ENCODE assay signal across 9 cellular contexts in the genomic region with DNA sequence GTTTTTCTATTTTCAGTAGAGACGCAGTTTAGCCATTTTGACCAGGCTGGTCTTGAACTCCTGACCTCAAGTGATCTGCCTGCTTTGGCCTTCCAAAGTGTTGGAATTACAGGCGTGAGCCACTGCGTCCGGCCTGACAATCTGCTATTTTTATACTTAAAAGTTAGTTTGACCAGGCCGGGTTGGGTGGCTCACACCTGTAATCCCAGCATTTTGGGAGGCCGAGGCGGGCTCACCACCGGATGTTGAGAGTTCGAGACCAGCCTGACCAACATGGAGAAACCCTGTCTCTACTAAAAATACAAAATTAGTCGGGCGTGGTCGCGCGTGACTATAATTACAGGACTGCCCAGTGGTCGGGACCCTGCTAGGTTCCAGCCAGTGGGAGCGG. TPM values are rescaled to one million over a fixed set of nuclear protein-coding genes. Genes with fewer than 3 reads are reported as not detected.
A peak's percentile ranks its signal among the peaks of the same experiment; 100 is the strongest.
DNase-seq lines count a peak whose midpoint lies in the region; ATAC-seq, FAIRE-seq and TF ChIP-seq lines count a peak whose summit lies in the region.
"Not testable (repeated sequence)": the region's sequence is repeated elsewhere in the genome, so short reads cannot be mapped to it uniquely, and the experiment has no call there.
"Had no signal": no experiment of that assay in that cellular context is flagged by ENCODE, and none has a peak within 500 bp of the region (broad histone marks: within the 10 kb centered on the region; RNA-seq: fewer than 3 reads in every experiment).

No MANE protein-coding gene starts in this region.

- H3K4me3 ChIP-seq in AG04449 (ENCODE audit: low read depth, low read length) (peak overlapping the region; percentile 30; the same call in 1 of the 2 replicates), GM12875 (ENCODE audit: low read depth, low read length) (peak overlapping the region; percentile 29), psoas muscle (peak overlapping the region; percentile 58), thoracic aorta (peak overlapping the region; percentile 68)
- not testable (repeated sequence) for H3K4me3 ChIP-seq in H1 (ENCODE audit: extremely low read depth in 1 of 4, insufficient read depth in 2 of 4, low read depth in 3 of 4, low read length in 4 of 4); iPS-20b (ENCODE audit: low read length)

- peak overlapping the region; percentile 40 for H3K4me3 Mint-ChIP-seq in T-helper 1 cell treated with Interleukin-12 subunit alpha and Interleukin-12 subunit beta and Interleukin-4 antibody, amounts not matched to agents 30 μg/mL and 1 μg/mL, for 36 hours
- H3K4me3 Mint-ChIP-seq in activated naive CD8-positive, alpha-beta T cell: peak overlapping the region; percentile 38

- not testable (repeated sequence) for TF ChIP-seq EP300 in H1 (IDR thresholded peaks at IDR 0.05; ENCODE audit: borderline replicate concordance in 1 of 2, low read depth in 2 of 2, low read length in 2 of 2)

- not testable (repeated sequence) for H3K27me3 ChIP-seq in H1 (replicated peaks in 1 of 4; ENCODE audit: control insufficient read depth in 3 of 4, extremely low read depth in 1 of 4, insufficient read depth in 3 of 4, low read length in 3 of 4); iPS-20b (ENCODE audit: insufficient read depth, low read length); psoas muscle (ENCODE audit: insufficient read depth in 3 of 3, low read length in 2 of 3); thoracic aorta (replicated peaks; ENCODE audit: insufficient read depth)

- H3K4me2 ChIP-seq in H1 (ENCODE audit: insufficient read depth in 1 of 2, low read depth in 2 of 2, low read length in 2 of 2): not testable (repeated sequence)

- H4K8ac ChIP-seq in H1 (ENCODE audit: extremely low read depth, insufficient read depth, low read length): peak overlapping the region; percentile 85

- H3K4ac ChIP-seq in H1 (replicated peaks; ENCODE audit: insufficient read length, low read depth, low read length): peak overlapping the region; percentile 53

- not testable (repeated sequence) for H3K27ac ChIP-seq in H1 (ENCODE audit: low read depth, low read length); thoracic aorta
- H3K27ac ChIP-seq in iPS-20b (ENCODE audit: low read length): peak overlapping the region; percentile 86
- H3K27ac ChIP-seq in psoas muscle: peak overlapping the region; percentile 32

- not testable (repeated sequence) for H2BK5ac ChIP-seq in H1 (ENCODE audit: low read depth, low read length)

- FAIRE-seq in H1 (lab: Jason Lieb, UNC): not testable (repeated sequence)

- peak overlapping the region; percentile 59 for H4K5ac ChIP-seq in H1 (ENCODE audit: insufficient read length, low read depth, low read length)

- H3K36me3 ChIP-seq in H1 (ENCODE audit: control insufficient read depth in 2 of 4, insufficient read depth in 4 of 4, low read length in 3 of 4); iPS-20b (ENCODE audit: insufficient read depth, low read depth, low read length); psoas muscle (ENCODE audit: insufficient read depth in 1 of 2, low read depth in 1 of 2); thoracic aorta: not testable (repeated sequence)

- H2BK15ac ChIP-seq in H1 (ENCODE audit: low read length): not testable (repeated sequence)

- H3K14ac ChIP-seq in H1 (ENCODE audit: insufficient read length): not testable (repeated sequence)

- WGBS in H1 (ENCODE audit: extremely low coverage in 1 of 2, insufficient coverage in 1 of 2, insufficient read length in 1 of 2, insufficient replicate concordance in 2 of 2, low coverage in 1 of 2, low lambda C conversion rate in 2 of 2, missing lambda C conversion rate in 1 of 2), 2 experiments: 92% methylated on average over 9 of the region's 16 CpGs; no CpG with 5 or more reads in 1 of the 2 experiments
- WGBS in psoas muscle, 3 donors: 35 to 48% (median 45%) methylated on average over 16 of the region's 16 CpGs

- TF ChIP-seq POLR2A in H1 (IDR thresholded peaks at IDR 0.05; ENCODE audit: control extremely low read depth in 1 of 2, low read depth in 2 of 2, low read length in 2 of 2): not testable (repeated sequence)

- H3K4me1 ChIP-seq in H1 (replicated peaks in 1 of 4; ENCODE audit: control insufficient read depth in 3 of 4, insufficient read depth in 4 of 4, low read length in 3 of 4): peaks cover 3 to 14% (median 9%) of the 10 kb centered on the region in 4 experiments; a peak in 6 of 7 replicates
- not testable (repeated sequence) for H3K4me1 ChIP-seq in iPS-20b (ENCODE audit: insufficient read depth, low read length); psoas muscle; thoracic aorta (ENCODE audit: control insufficient read depth in 1 of 2, low read depth in 2 of 2)

- TF ChIP-seq RAD21 in H1 (IDR thresholded peaks at IDR 0.05 in 1 of 2, conservative IDR thresholded peaks at IDR 0.05 in 1 of 2; ENCODE audit: low read depth in 2 of 2, low read length in 2 of 2): not testable (repeated sequence)

- TF ChIP-seq CTCF in AG04449 (IDR thresholded peaks at IDR 0.05; ENCODE audit: insufficient read depth, low read length, missing control alignments); GM12875 (IDR thresholded peaks at IDR 0.05; ENCODE audit: borderline replicate concordance, insufficient read depth, low read depth, low read length); H1 (IDR thresholded peaks at IDR 0.05; ENCODE audit: control extremely low read depth in 1 of 3, insufficient read depth in 1 of 3, low read depth in 1 of 3, low read length in 3 of 3); psoas muscle (IDR thresholded peaks at IDR 0.05); thoracic aorta (IDR thresholded peaks at IDR 0.05): not testable (repeated sequence)

- H3K9ac ChIP-seq in H1 (replicated peaks in 1 of 4; ENCODE audit: extremely low read depth in 1 of 4, low read depth in 3 of 4, low read length in 3 of 4); iPS-20b (ENCODE audit: low read depth, low read length): not testable (repeated sequence)

- not testable (repeated sequence) for H3K23me2 ChIP-seq in H1 (ENCODE audit: low read depth, low read length)

- not testable (repeated sequence) for H2AFZ ChIP-seq in H1 (ENCODE audit: low read length)

- H3K27me3 Mint-ChIP-seq in T-helper 1 cell treated with Interleukin-12 subunit alpha and Interleukin-12 subunit beta and Interleukin-4 antibody, amounts not matched to agents 30 μg/mL and 1 μg/mL, for 36 hours (ENCODE audit: low read depth); activated naive CD8-positive, alpha-beta T cell: not testable (repeated sequence)

- H2AK5ac ChIP-seq in H1 (ENCODE audit: low read depth, low read length): 0 out of 2 replicates have a peak overlapping the region, but pooled peaks have one; percentile 39

- peak overlapping the region; percentile 68; the same call in 1 of the 2 replicates for H2BK12ac ChIP-seq in H1 (ENCODE audit: low read depth, low read length)

- not testable (repeated sequence) for DNase-seq in AG04449 (ENCODE audit: low read depth, low spot score); H1 (ENCODE audit: low read depth in 1 of 2, low spot score in 2 of 2); psoas muscle; thoracic aorta (ENCODE audit: low spot score)

- not testable (repeated sequence) for H4K20me1 ChIP-seq in H1 (replicated peaks in 1 of 2; ENCODE audit: control insufficient read depth in 1 of 2, insufficient read depth in 2 of 2, low read length in 2 of 2)

- not testable (repeated sequence) for H3K79me2 ChIP-seq in H1 (ENCODE audit: control insufficient read depth in 1 of 2, insufficient read depth in 2 of 2, low read length in 2 of 2)

- intact Hi-C loops in psoas muscle (cut with DNase I): not testable (repeated sequence)

- H3K4me1 Mint-ChIP-seq in T-helper 1 cell treated with Interleukin-12 subunit alpha and Interleukin-12 subunit beta and Interleukin-4 antibody, amounts not matched to agents 30 μg/mL and 1 μg/mL, for 36 hours (ENCODE audit: low read depth): peaks cover 15% of the 10 kb centered on the region
- H3K4me1 Mint-ChIP-seq in activated naive CD8-positive, alpha-beta T cell (ENCODE audit: low read depth): not testable (repeated sequence)

- H2BK20ac ChIP-seq in H1 (ENCODE audit: low read length): not testable (repeated sequence)

- H3K27ac Mint-ChIP-seq in T-helper 1 cell treated with Interleukin-12 subunit alpha and Interleukin-12 subunit beta and Interleukin-4 antibody, amounts not matched to agents 30 μg/mL and 1 μg/mL, for 36 hours; activated naive CD8-positive, alpha-beta T cell: not testable (repeated sequence)

- H4K91ac ChIP-seq in H1 (replicated peaks; ENCODE audit: insufficient read length, low read length): not testable (repeated sequence)

- H3K9me3 ChIP-seq in H1 (ENCODE audit: insufficient read depth in 2 of 2, low read depth in 1 of 2, low read length in 1 of 2); iPS-20b (ENCODE audit: insufficient read depth, low read depth, low read length); psoas muscle; thoracic aorta: not testable (repeated sequence)

- not testable (repeated sequence) for H3K79me1 ChIP-seq in H1 (ENCODE audit: low read depth, low read length)

- not testable (repeated sequence) for H3K23ac ChIP-seq in H1 (ENCODE audit: insufficient read length)

- CTCF ChIA-PET in AG04449 (lab: Yijun Ruan, JAX): not testable (repeated sequence)
- CTCF ChIA-PET in H1 (lab: Charles Lee; ENCODE audit: partially characterized antibody): interaction anchor here (0.6 to 1.2 kb wide), 2 partner anchors 218 to 534 kb away, joined by 3 to 4 read pairs; no protein-coding TSS in a partner anchor

- H3K9me3 Mint-ChIP-seq in T-helper 1 cell treated with Interleukin-12 subunit alpha and Interleukin-12 subunit beta and Interleukin-4 antibody, amounts not matched to agents 30 μg/mL and 1 μg/mL, for 36 hours; activated naive CD8-positive, alpha-beta T cell (ENCODE audit: low read depth): not testable (repeated sequence)

- ATAC-seq in psoas muscle; thoracic aorta (ENCODE audit: insufficient number of reproducible peaks, low FRiP score, low read depth): not testable (repeated sequence)

- POLR2A ChIA-PET in AG04449 (lab: Yijun Ruan, JAX): not testable (repeated sequence)
- POLR2A ChIA-PET in H1 (lab: Charles Lee; ENCODE audit: partially characterized antibody): interaction anchor here (0.9 to 1.1 kb wide), 2 partner anchors 27 to 116 kb away, joined by 3 to 4 read pairs; a partner anchor contains a TSS

- H3K56ac ChIP-seq in H1 (replicated peaks; ENCODE audit: insufficient read length, low read depth, low read length): not testable (repeated sequence)

- not testable (repeated sequence) for H3K36me3 Mint-ChIP-seq in T-helper 1 cell treated with Interleukin-12 subunit alpha and Interleukin-12 subunit beta and Interleukin-4 antibody, amounts not matched to agents 30 μg/mL and 1 μg/mL, for 36 hours (ENCODE audit: low read depth); activated naive CD8-positive, alpha-beta T cell

- H3K18ac ChIP-seq in H1 (ENCODE audit: extremely low read depth, low read length): not testable (repeated sequence)

- not testable (repeated sequence) for H2BK120ac ChIP-seq in H1 (replicated peaks; ENCODE audit: low read depth, low read length)

RNA-seq across cellular contexts. Expression of a gene that starts 19.8 kb away (rescaled TPM):
- total RNA-seq in H1 (2021; fragmentation: NEBNext Ultra II Directional; extraction: Animal tissue kit (Norgen Biotek cat#: 25700)): 48.4 and 49.0 TPM in 2 replicates
- polyA plus RNA-seq in H1 (2011; rRNA removed) (18.4 and 26.7 TPM in 2 replicates), psoas muscle (10 to 100 TPM in 2 of 3 donors, 1 to 10 TPM in 1; 5.7 to 34.8 (median 23.7) TPM)
- 30.5 TPM for polyA plus RNA-seq in H1 (2011; cell fraction: cytosol; rRNA removed)
- 22.9 TPM for polyA plus RNA-seq in H1 (2011; cell fraction: nucleus; rRNA removed)
- 29.2 to 33.3 TPM (median 30.2 TPM) in 4 replicates for polyA plus RNA-seq in H1 (2012, experiment 1 of 2)
- polyA plus RNA-seq in H1 (2012, experiment 2 of 2): 27.4 TPM
- polyA plus RNA-seq in H1 (2013, experiment 1 of 2): 21.5 TPM
- 21.3 TPM for polyA plus RNA-seq in H1 (2013, experiment 2 of 2)
- polyA minus RNA-seq in H1 (2011; rRNA and poly(A)+ RNA removed): 20.6 and 22.7 TPM in 2 replicates
- 16.8 TPM for polyA minus RNA-seq in H1 (2011; cell fraction: cytosol; rRNA and poly(A)+ RNA removed)
- polyA minus RNA-seq in H1 (2011; cell fraction: nucleus; rRNA and poly(A)+ RNA removed): 25.4 TPM
- total RNA-seq in psoas muscle (10 to 100 TPM; 31.8 to 34.1 (median 32.3) TPM), thoracic aorta (10 to 100 TPM; 22.0 to 24.1 TPM)

RNA-seq across cellular contexts. Expression of a gene that starts 54.0 kb away (rescaled TPM):
- total RNA-seq in H1 (2021; fragmentation: NEBNext Ultra II Directional; extraction: Animal tissue kit (Norgen Biotek cat#: 25700)): 2.1 TPM in 1 of 2 replicates, not detected in the other
- polyA plus RNA-seq in H1 (2011; rRNA removed) (0.91 and 1.1 TPM in 2 replicates), psoas muscle (1 to 10 TPM in 2 of 3 donors, under 1 TPM in 1; 0.96 to 1.5 (median 1.1) TPM)
- polyA plus RNA-seq in H1 (2011; cell fraction: cytosol; rRNA removed): 1.3 TPM
- 1.2 TPM for polyA plus RNA-seq in H1 (2011; cell fraction: nucleus; rRNA removed)
- 2.4 to 3.4 TPM (median 2.6 TPM) in 4 replicates for polyA plus RNA-seq in H1 (2012, experiment 1 of 2)
- polyA plus RNA-seq in H1 (2012, experiment 2 of 2): 1.8 TPM
- polyA plus RNA-seq in H1 (2013, experiment 1 of 2): 0.45 TPM
- 0.44 TPM for polyA plus RNA-seq in H1 (2013, experiment 2 of 2)
- polyA minus RNA-seq in H1 (2011; rRNA and poly(A)+ RNA removed): 0.57 and 2.3 TPM in 2 replicates
- not detected for polyA minus RNA-seq in H1 (2011; cell fraction: cytosol; rRNA and poly(A)+ RNA removed)
- 3.1 TPM for polyA minus RNA-seq in H1 (2011; cell fraction: nucleus; rRNA and poly(A)+ RNA removed)
- total RNA-seq in psoas muscle (1 to 10 TPM in 2 of 4 donors, under 1 TPM in 2; 0.82 to 1.6 (median 0.97) TPM), thoracic aorta (1 to 10 TPM in 1 of 2 donors, not detected in 1; 1.9 TPM)
- total RNA-seq: HT-29 had no signal
